29 cellular contexts compared by ENCODE assay signal in genomic region chr4:5611656-5612187, GRCh38.
DNase-seq lines count a peak whose midpoint lies in the region; ATAC-seq and TF ChIP-seq lines count a peak whose summit lies in the region.
"Had no signal": no experiment of that assay in that cellular context is flagged by ENCODE, and none has a peak within 500 bp of the region (broad histone marks: within the 10 kb centered on the region; RNA-seq: fewer than 3 reads in every experiment).

No MANE protein-coding gene starts in this region.

- H3K79me2 ChIP-seq in H9 (ENCODE audit: insufficient read depth, low read length): no peaks in the 10 kb centered on the region

- H2AK5ac ChIP-seq in H9 (ENCODE audit: insufficient read length, low read length): no peak overlapping the region

- no peak overlapping the region for H3K4me2 ChIP-seq in H9 (ENCODE audit: insufficient read depth, insufficient read length, low read length)
- H3K4me2 ChIP-seq: BLaER1 had no signal

- no peak overlapping the region for H3K14ac ChIP-seq in H9 (ENCODE audit: insufficient read depth, low read length)

- H3K27ac Mint-ChIP-seq in H9 (peak overlapping the region in 1 of 3 experiments; percentile 70; a peak in 3 of 7 replicates), WTC11 (peak overlapping the region; percentile 55; the same call in 1 of the 2 replicates)
- H3K27ac Mint-ChIP-seq: activated B cell treated with CpG ODN at 0.5 μM for 24 hours had no signal

- peaks cover 12 to 36% (median 24%) of the 10 kb centered on the region in 3 experiments for H3K36me3 Mint-ChIP-seq in H9 (ENCODE audit: insufficient read depth in 1 of 3, low read depth in 3 of 3)
- H3K36me3 Mint-ChIP-seq in WTC11: peaks cover 20% of the 10 kb centered on the region
- H3K36me3 Mint-ChIP-seq: immature natural killer cell had no signal

- no peak overlapping the region for H3K9ac ChIP-seq in H9 (ENCODE audit: extremely low read depth, insufficient read length, low read length)
- H3K9ac ChIP-seq: BLaER1 had no signal

- TF ChIP-seq CTCF in H9 (conservative IDR thresholded peaks at IDR 0.05) (peak; percentile 36), WTC11 (IDR thresholded peaks at IDR 0.05) (no peak), fibroblast of villous mesenchyme (IDR thresholded peaks at IDR 0.05; ENCODE audit: insufficient read depth, low read depth, low read length) (no peak), retinal pigment epithelial cell (conservative IDR thresholded peaks at IDR 0.05; ENCODE audit: low read depth, low read length) (peak; percentile 26), esophagus squamous epithelium (IDR thresholded peaks at IDR 0.05) (no peak)

- no peak overlapping the region for H2BK12ac ChIP-seq in H9 (ENCODE audit: insufficient read length, low read depth, low read length)

- H3K4me3 ChIP-seq in fibroblast of villous mesenchyme (ENCODE audit: low read depth, low read length) (no peak overlapping the region), retinal pigment epithelial cell (ENCODE audit: low read length) (no peak overlapping the region), esophagus squamous epithelium (no peak overlapping the region)
- H3K4me3 ChIP-seq: adrenal gland, BLaER1, GM12878, right lobe of liver, spleen, thyroid gland, uterus had no signal

- no peaks in the 10 kb centered on the region for H4K20me1 ChIP-seq in H9 (ENCODE audit: control insufficient read depth, insufficient read depth, insufficient read length)
- H4K20me1 ChIP-seq: BLaER1 had no signal

- no peak overlapping the region for H2AFZ ChIP-seq in H9 (ENCODE audit: low read length)

- H3K9me3 Mint-ChIP-seq in H9: no peaks in the 10 kb centered on the region
- no peaks in the 10 kb centered on the region for H3K9me3 Mint-ChIP-seq in WTC11
- H3K9me3 Mint-ChIP-seq: activated B cell treated with CpG ODN at 0.5 μM for 24 hours; activated T-cell treated with anti-CD3 and anti-CD28 coated beads, Interleukin-2, amount 50 U/mL, for 4 hours had no signal

- no peak overlapping the region for H2BK120ac ChIP-seq in H9 (ENCODE audit: low read depth, low read length, poor library complexity, severe bottlenecking)

- WGBS in H9 (ENCODE audit: extremely low coverage, insufficient read length, low lambda C conversion rate): no CpG with 5 or more reads among the region's 5 CpGs
- 78 to 81% methylated on average over 5 of the region's 5 CpGs for WGBS in esophagus squamous epithelium, 2 donors

- no peak overlapping the region for H3K18ac ChIP-seq in H9 (ENCODE audit: insufficient read length, low read depth, low read length)

- H3T11ph ChIP-seq in H9 (ENCODE audit: low read length): no peak overlapping the region

- H3K23ac ChIP-seq in H9 (ENCODE audit: insufficient read length, low read depth, low read length): no peak overlapping the region

- no peak overlapping the region for H2BK15ac ChIP-seq in H9 (ENCODE audit: low read depth, low read length)

- DNase-seq in H9 (no peak), WTC11 (ENCODE audit: low spot score) (no peak), fibroblast of villous mesenchyme (ENCODE audit: low read depth) (peak; percentile 27), retinal pigment epithelial cell (ENCODE audit: low read depth) (peak; percentile 28), NCI-H1105 treated with DMSO at 0.1 percent for 48 hours (lab: John Stamatoyannopoulos, UW) (no peak), esophagus squamous epithelium (lab: John Stamatoyannopoulos, UW) (no peak)
- DNase-seq in activated CD8-positive, alpha-beta memory T cell treated with anti-CD3 and anti-CD28 coated beads, Interleukin-2, amount 50 U/mL, for 4 hours: no peak
- DNase-seq: activated B cell treated with CpG ODN at 0.5 μM for 24 hours; activated naive CD4-positive, alpha-beta T cell; activated T-cell treated with anti-CD3 and anti-CD28 coated beads, Interleukin-2, amount 50 U/mL, for 4 hours; adrenal gland; DMS153; GOT3; hypothalamus; immature natural killer cell; mesenchymal stem cell; NCI-H1048; NCI-H1694 treated with DMSO at 0.1 percent for 48 hours; NCI-H82; posterior cingulate gyrus; right lobe of liver; SIG-M5; spleen; thyroid gland; uterus had no signal

- H3K4me1 ChIP-seq in H9 (ENCODE audit: insufficient read depth, low read length) (no peaks in the 10 kb centered on the region), esophagus squamous epithelium (no peaks in the 10 kb centered on the region)
- H3K4me1 ChIP-seq: adrenal gland, BLaER1, right lobe of liver, spleen, thyroid gland, uterus had no signal

- intact Hi-C loops in esophagus squamous epithelium (cut with DNase I): no loop called here

- no peak overlapping the region for H4K91ac ChIP-seq in H9 (ENCODE audit: insufficient read length, low read depth, low read length)

- no peak overlapping the region for H2BK5ac ChIP-seq in H9 (ENCODE audit: insufficient read length, low read length)

- CTCF ChIA-PET in WTC11 (lab: Charles Lee): no interaction called here

- no peak overlapping the region for H2BK20ac ChIP-seq in H9 (ENCODE audit: low read depth, low read length, poor library complexity, severe bottlenecking)

- H3K56ac ChIP-seq in H9 (ENCODE audit: insufficient read length, low read depth, low read length): no peak overlapping the region

- H3K36me3 ChIP-seq in esophagus squamous epithelium: peaks cover 0 to 52% (median 0%) of the 10 kb centered on the region in 3 donors
- H3K36me3 ChIP-seq: adrenal gland, neutrophil, right lobe of liver, uterus had no signal

- no peaks in the 10 kb centered on the region for H3K27me3 Mint-ChIP-seq in H9 (ENCODE audit: low read depth)
- no peaks in the 10 kb centered on the region for H3K27me3 Mint-ChIP-seq in WTC11 (ENCODE audit: low read depth)
- H3K27me3 Mint-ChIP-seq: activated B cell treated with CpG ODN at 0.5 μM for 24 hours had no signal

- no peak overlapping the region for H4K5ac ChIP-seq in H9 (ENCODE audit: insufficient read length, low read depth, low read length)

- H3K9me3 ChIP-seq in H9 (ENCODE audit: control insufficient read depth, low read depth, low read length) (no peaks in the 10 kb centered on the region), esophagus squamous epithelium (no peaks in the 10 kb centered on the region)
- H3K9me3 ChIP-seq: adrenal gland, BLaER1, neutrophil, right lobe of liver, spleen, thyroid gland, uterus had no signal

- no peak overlapping the region for H4K8ac ChIP-seq in H9 (replicated peaks; ENCODE audit: insufficient read length, low read depth, low read length)

- no peak overlapping the region for H3K27ac ChIP-seq in H9 (ENCODE audit: insufficient read length, low read depth, low read length)
- H3K27ac ChIP-seq in esophagus squamous epithelium: no peak overlapping the region
- H3K27ac ChIP-seq: adrenal gland, BLaER1, neutrophil, right lobe of liver, spleen, thyroid gland, uterus had no signal

- H3K4me1 Mint-ChIP-seq in H9 (peaks cover 13 to 17% of the 10 kb centered on the region in 2 experiments), WTC11 (peaks cover 16% of the 10 kb centered on the region)
- H3K4me1 Mint-ChIP-seq: activated B cell treated with CpG ODN at 0.5 μM for 24 hours, immature natural killer cell had no signal

- H3K27me3 ChIP-seq in H9 (ENCODE audit: insufficient read depth, low read length): no peaks in the 10 kb centered on the region
- H3K27me3 ChIP-seq in esophagus squamous epithelium: no peaks in the 10 kb centered on the region
- H3K27me3 ChIP-seq: adrenal gland, BLaER1, neutrophil, right lobe of liver, spleen, thyroid gland, uterus had no signal

- no peaks in the 10 kb centered on the region for H3K23me2 ChIP-seq in H9 (ENCODE audit: insufficient read length, low read depth, low read length, poor library complexity, severe bottlenecking)

- POLR2A ChIA-PET in WTC11 (lab: Charles Lee): no interaction called here

- no peak overlapping the region for H3K4me3 Mint-ChIP-seq in H9
- H3K4me3 Mint-ChIP-seq in WTC11: no peak overlapping the region
- H3K4me3 Mint-ChIP-seq: activated B cell treated with CpG ODN at 0.5 μM for 24 hours; activated T-cell treated with anti-CD3 and anti-CD28 coated beads, Interleukin-2, amount 50 U/mL, for 4 hours; immature natural killer cell had no signal

- peak; percentile 69 for ATAC-seq in WTC11
- ATAC-seq: activated T-cell treated with anti-CD3 and anti-CD28 coated beads, Interleukin-2, amount 50 U/mL, for 4 hours; GM12878; left lobe of liver; right lobe of liver had no signal

- no peaks in the 10 kb centered on the region for H3K79me1 ChIP-seq in H9 (ENCODE audit: insufficient read depth, low read depth, low read length, poor library complexity, severe bottlenecking)

- no peak for TF ChIP-seq POLR2A in esophagus squamous epithelium (IDR thresholded peaks at IDR 0.05)

- no peak overlapping the region for H3K4ac ChIP-seq in H9 (ENCODE audit: low read depth, low read length)

TF ChIP-seq in WTC11, 78 proteins besides CTCF, POLR2A, EP300 and RAD21:
- TF ChIP-seq MAX (CRISPR knock-in tag; IDR thresholded peaks at IDR 0.05) (no peak), PRRX2 (CRISPR knock-in tag; IDR thresholded peaks at IDR 0.05) (no peak), USF2 (CRISPR knock-in tag; IDR thresholded peaks at IDR 0.05) (peak; percentile 57)

Comparison
In these comparisons a context has a peak if more than half of its experiments do, and no peak if none do; other contexts are left out.
1. DNase-seq: peak in fibroblast of villous mesenchyme (single experiment) and retinal pigment epithelial cell (single experiment); none in H9 (single experiment), WTC11 (single experiment), activated CD8-positive, alpha-beta memory T cell treated with anti-CD3 and anti-CD28 coated beads, Interleukin-2, amount 50 U/mL, for 4 hours (single experiment), NCI-H1105 treated with DMSO at 0.1 percent for 48 hours (single experiment) and esophagus squamous epithelium (single experiment).
2. CTCF ChIP-seq: peak in H9 (single experiment) and retinal pigment epithelial cell (single experiment); none in WTC11 (single experiment), fibroblast of villous mesenchyme (single experiment) and esophagus squamous epithelium (0 of 6).